In genomic region chr1:109273570-109274288, GRCh38 we compare ENCODE assay signal across 16 cellular contexts. TPM values are rescaled to one million over a fixed set of nuclear protein-coding genes. Genes with fewer than 3 reads are reported as not detected.
DNase-seq lines count a peak whose midpoint lies in the region; ATAC-seq and TF ChIP-seq lines count a peak whose summit lies in the region.
"Had no signal": no experiment of that assay in that cellular context is flagged by ENCODE, and none has a peak within 500 bp of the region (broad histone marks: within the 10 kb centered on the region; RNA-seq: fewer than 3 reads in every experiment).

No MANE protein-coding gene starts in this region.

- intact Hi-C loops in vagina (cut with DNase I): no loop called here

- TF ChIP-seq EP300 in SK-N-SH (IDR thresholded peaks at IDR 0.05; ENCODE audit: borderline replicate concordance in 1 of 2, low read depth in 1 of 2, low read length in 1 of 2): no peak

- POLR2A ChIA-PET in SK-N-SH (lab: Yijun Ruan, JAX): no interaction called here

- H3K9ac ChIP-seq in skeletal muscle tissue (ENCODE audit: low read depth in 1 of 3, low read length in 3 of 3): no peak overlapping the region
- H3K9ac ChIP-seq in SK-N-SH: no peak overlapping the region

- CTCF ChIA-PET in SK-N-SH (lab: Yijun Ruan, JAX): interaction anchor here (1.0 to 1.6 kb wide), 2 partner anchors 10 to 125 kb away, joined by 5 read pairs; no protein-coding TSS in a partner anchor

- H3K9me3 ChIP-seq in skeletal muscle tissue (ENCODE audit: control insufficient read depth in 3 of 3, low read length in 3 of 3) (no peaks in the 10 kb centered on the region), SK-N-SH (no peaks in the 10 kb centered on the region), vagina (no peaks in the 10 kb centered on the region)
- H3K9me3 ChIP-seq: ovary, SJSA1 had no signal

- peaks cover 26% of the 10 kb centered on the region for H3K4me1 Mint-ChIP-seq in GM23338

- peaks cover 27% of the 10 kb centered on the region for H3K36me3 Mint-ChIP-seq in GM23338 (ENCODE audit: low read depth)

- H3K79me2 ChIP-seq in GM23338 (replicated peaks; ENCODE audit: insufficient read depth): no peaks in the 10 kb centered on the region
- H3K79me2 ChIP-seq in SK-N-SH (ENCODE audit: insufficient read depth): no peaks in the 10 kb centered on the region

- no peak for TF ChIP-seq CTCF in GM23338 (conservative IDR thresholded peaks at IDR 0.05; ENCODE audit: low read depth in 2 of 2)
- TF ChIP-seq CTCF in SK-N-SH (IDR thresholded peaks at IDR 0.05): no peak
- no peak for TF ChIP-seq CTCF in vagina (IDR thresholded peaks at IDR 0.05)

- WGBS in SK-N-SH (ENCODE audit: low lambda C conversion rate): 96% methylated on average over 13 of the region's 30 CpGs

- no peaks in the 10 kb centered on the region for H3K9me2 ChIP-seq in GM23338 (ENCODE audit: insufficient read depth)
- H3K9me2 ChIP-seq in SK-N-SH: no peaks in the 10 kb centered on the region

- no peak for TF ChIP-seq POLR2A in vagina (IDR thresholded peaks at IDR 0.05)

- H3K27ac Mint-ChIP-seq in GM23338: no peak overlapping the region; the same call in 1 of the 2 replicates

- peak; percentile 11 for ATAC-seq in GM23338
- ATAC-seq: K562 had no signal

- H3K27ac ChIP-seq in GM23338 (ENCODE audit: low read depth) (peak overlapping the region; percentile 72; the same call in 1 of the 2 replicates), angular gyrus (ENCODE audit: low read depth, low read length) (peak overlapping the region; percentile 51), skeletal muscle tissue (ENCODE audit: low read depth, low read length) (peak overlapping the region; percentile 73), SK-N-SH (ENCODE audit: low read depth in 2 of 2, low read length in 1 of 2) (no peak overlapping the region; a peak in 1 of 4 replicates), vagina (no peak overlapping the region)
- H3K27ac ChIP-seq: ovary, SJSA1 had no signal

- H3K27me3 ChIP-seq in GM23338 (ENCODE audit: insufficient read depth) (no peaks in the 10 kb centered on the region), skeletal muscle tissue (ENCODE audit: control insufficient read depth in 3 of 3, insufficient read depth in 3 of 3, low read length in 3 of 3) (no peaks in the 10 kb centered on the region), SK-N-SH (ENCODE audit: insufficient read depth) (no peaks in the 10 kb centered on the region), vagina (no peaks in the 10 kb centered on the region)
- H3K27me3 ChIP-seq: ovary, SJSA1 had no signal

- DNase-seq in GM23338 (ENCODE audit: low spot score) (no peak), iPS-NIHi7 (ENCODE audit: extremely low spot score) (peak; percentile 29), SK-N-SH (no peak), KBM-7 (no peak), vagina (ENCODE audit: extremely low spot score in 2 of 2) (no peak), DMS79 (lab: John Stamatoyannopoulos, UW) (no peak)
- DNase-seq: activated CD8-positive, alpha-beta memory T cell treated with anti-CD3 and anti-CD28 coated beads, Interleukin-2, amount 50 U/mL, for 48 hours; GF-D8; NCI-H187 treated with DMSO at 0.1 percent for 48 hours; stimulated activated CD4-positive, alpha-beta T cell treated with anti-CD3 and anti-CD28 coated beads, Interleukin-15, amount 100 ng/mL, for 24 hours had no signal

- H2AFZ ChIP-seq in GM23338 (no peak overlapping the region), SK-N-SH (ENCODE audit: low read depth) (no peak overlapping the region)

- H3K36me3 ChIP-seq in GM23338 (ENCODE audit: insufficient read depth): no peaks in the 10 kb centered on the region
- H3K36me3 ChIP-seq in skeletal muscle tissue (ENCODE audit: control insufficient read depth in 3 of 3, insufficient read depth in 3 of 3, low read length in 3 of 3): peaks cover 0 to 7% (median 3%) of the 10 kb centered on the region in 3 donors
- no peaks in the 10 kb centered on the region for H3K36me3 ChIP-seq in SK-N-SH (replicated peaks in 1 of 2; ENCODE audit: control insufficient read depth in 1 of 2, insufficient read depth in 2 of 2, low read length in 1 of 2)
- no peaks in the 10 kb centered on the region for H3K36me3 ChIP-seq in vagina
- H3K36me3 ChIP-seq: ovary had no signal

- H3K4me2 ChIP-seq in GM23338 (0 out of 2 replicates have a peak overlapping the region, but pooled peaks have one; percentile 32), SK-N-SH (no peak overlapping the region)

- no peak overlapping the region for H3K4me3 ChIP-seq in GM23338
- H3K4me3 ChIP-seq in skeletal muscle tissue (ENCODE audit: low read length in 3 of 3): no peak overlapping the region
- no peak overlapping the region for H3K4me3 ChIP-seq in SK-N-SH (ENCODE audit: low read depth in 2 of 2, low read length in 1 of 2)
- no peak overlapping the region for H3K4me3 ChIP-seq in vagina
- H3K4me3 ChIP-seq: K562, ovary, SJSA1 had no signal

- H3F3A ChIP-seq in GM23338 (replicated peaks; ENCODE audit: low read depth): peaks cover 16% of the 10 kb centered on the region
- peaks cover 15% of the 10 kb centered on the region for H3F3A ChIP-seq in SK-N-SH (replicated peaks; ENCODE audit: insufficient read depth)

- H3K9me3 Mint-ChIP-seq in GM23338: no peaks in the 10 kb centered on the region; the same call in 2 of the 3 replicates

- H3K4me1 ChIP-seq in GM23338 (ENCODE audit: insufficient read depth): peaks cover 16% of the 10 kb centered on the region
- peaks cover 5 to 30% (median 26%) of the 10 kb centered on the region in 3 donors for H3K4me1 ChIP-seq in skeletal muscle tissue (ENCODE audit: control insufficient read depth in 3 of 3, insufficient read depth in 3 of 3, low read length in 3 of 3)
- peaks cover 15 to 25% of the 10 kb centered on the region in 2 experiments for H3K4me1 ChIP-seq in SK-N-SH (ENCODE audit: control insufficient read depth in 1 of 2, insufficient read depth in 2 of 2, low read depth in 1 of 2, low read length in 1 of 2)
- peaks cover 12% of the 10 kb centered on the region for H3K4me1 ChIP-seq in vagina

- no peak overlapping the region for H3K4me3 Mint-ChIP-seq in GM23338

- in situ Hi-C loops in KBM-7 (cut with MboI; ENCODE audit: low pct_unique_long_range_greater_than_20kb, low sequenced_read_pairs): no loop called here

- no peak for TF ChIP-seq RAD21 in SK-N-SH (IDR thresholded peaks at IDR 0.05; ENCODE audit: low read length)

- H4K20me1 ChIP-seq in GM23338 (replicated peaks; ENCODE audit: insufficient read depth): no peaks in the 10 kb centered on the region
- no peaks in the 10 kb centered on the region for H4K20me1 ChIP-seq in SK-N-SH (ENCODE audit: insufficient read depth)

- peaks cover 14% of the 10 kb centered on the region for H3K27me3 Mint-ChIP-seq in GM23338 (ENCODE audit: insufficient read depth, low read depth, poor library complexity)

TF ChIP-seq in GM23338, 12 proteins besides CTCF, POLR2A, EP300 and RAD21 (continues in another document):
- TF ChIP-seq CREB1 (CRISPR knock-in tag; IDR thresholded peaks at IDR 0.05; ENCODE audit: low read depth): no peak
- no peak for TF ChIP-seq ETS1 (IDR thresholded peaks at IDR 0.05)
- no peak for TF ChIP-seq NANOG (IDR thresholded peaks at IDR 0.05; ENCODE audit: borderline replicate concordance)
- no peak for TF ChIP-seq EZH2 (IDR thresholded peaks at IDR 0.05; ENCODE audit: low read depth, unreplicated experiment)
- TF ChIP-seq ZNF114 (CRISPR knock-in tag; IDR thresholded peaks at IDR 0.05): no peak

TF ChIP-seq in SK-N-SH, 30 proteins besides CTCF, POLR2A, EP300 and RAD21 (continues in another document):
- TF ChIP-seq NFIC (IDR thresholded peaks at IDR 0.05; ENCODE audit: borderline replicate concordance) (no peak), SMC3 (IDR thresholded peaks at IDR 0.05; ENCODE audit: low read depth, low read length) (no peak), ZBTB33 (IDR thresholded peaks at IDR 0.05; ENCODE audit: borderline replicate concordance, low read depth) (no peak), FOSL2 (IDR thresholded peaks at IDR 0.05; ENCODE audit: borderline replicate concordance, low read depth) (no peak), FOXM1 (IDR thresholded peaks at IDR 0.05; ENCODE audit: low read depth) (no peak), YY1 (IDR thresholded peaks at IDR 0.05; ENCODE audit: low read depth) (no peak), GATA2 (CRISPR knock-in tag; IDR thresholded peaks at IDR 0.05) (no peak), CHD2 (IDR thresholded peaks at IDR 0.05; ENCODE audit: low read length, partially characterized antibody) (no peak)

RNA-seq across cellular contexts. Expression of gene PSRC1, which starts 9.2 kb away (rescaled TPM):
- 50.6 and 61.1 TPM in 2 replicates for total RNA-seq in GM23338 (2014; rRNA removed; shearing (Covaris generic))
- polyA plus RNA-seq in GM23338 (2016; fragmentation: Nextera tagmentation; extraction: Ambion mirVana) (51.4 and 55.0 TPM in 2 replicates), SK-N-SH (2012; rRNA removed) (19.4 and 20.3 TPM in 2 replicates)
- total RNA-seq in skeletal muscle tissue (1.6 TPM), vagina (5.4 TPM)
- polyA plus RNA-seq in SK-N-SH (2012; cell fraction: cytosol; rRNA removed): 8.7 and 10.6 TPM in 2 replicates
- 69.0 and 95.3 TPM in 2 replicates for polyA plus RNA-seq in SK-N-SH (2012; cell fraction: nucleus; rRNA removed)

RNA-seq across cellular contexts. Expression of gene CELSR2, which starts 24.4 kb away (rescaled TPM):
- 30.4 and 35.1 TPM in 2 replicates for total RNA-seq in GM23338 (2014; rRNA removed; shearing (Covaris generic))
- 11.1 and 11.2 TPM in 2 replicates for polyA plus RNA-seq in GM23338 (2016; fragmentation: Nextera tagmentation; extraction: Ambion mirVana)
- 1.6 TPM for total RNA-seq in skeletal muscle tissue
- 1.7 and 3.5 TPM in 2 replicates for polyA plus RNA-seq in SK-N-SH (2012; rRNA removed)
- polyA plus RNA-seq in SK-N-SH (2012; cell fraction: cytosol; rRNA removed): 2.0 and 3.3 TPM in 2 replicates
- 9.3 and 12.7 TPM in 2 replicates for polyA plus RNA-seq in SK-N-SH (2012; cell fraction: nucleus; rRNA removed)
- 38.5 TPM for total RNA-seq in vagina

RNA-seq across cellular contexts. Expression of gene MYBPHL, which starts 33.1 kb away (rescaled TPM):
- total RNA-seq in GM23338 (2014; rRNA removed; shearing (Covaris generic)): not detected in 2 replicates
- polyA plus RNA-seq in GM23338 (2016; fragmentation: Nextera tagmentation; extraction: Ambion mirVana) (0.68 TPM in 1 of 2 replicates, not detected in the other), SK-N-SH (2012; rRNA removed) (0.07 TPM in 1 of 2 replicates, not detected in the other)
- total RNA-seq in skeletal muscle tissue (under 0.01 TPM), vagina (not detected)
- polyA plus RNA-seq in SK-N-SH (2012; cell fraction: cytosol; rRNA removed): 0.03 and 0.04 TPM in 2 replicates
- 0.06 and 0.63 TPM in 2 replicates for polyA plus RNA-seq in SK-N-SH (2012; cell fraction: nucleus; rRNA removed)
- total RNA-seq: lower leg skin, SJSA1 had no signal
- polyA plus RNA-seq: ovary had no signal

Comparison
In these comparisons a context has a peak if more than half of its experiments do, and no peak if none do; other contexts are left out.
1. H3K27ac ChIP-seq: peak in GM23338 (single experiment), angular gyrus (single experiment) and skeletal muscle tissue (single experiment); none in SK-N-SH (0 of 2) and vagina (single experiment).
2. RNA of gene CELSR2, which starts 24.4 kb away (total RNA-seq): 38.5 TPM in vagina (single experiment) and 30.4 to 35.1 TPM in GM23338; 1.6 TPM in skeletal muscle tissue (single experiment); every median in the first group is over 10 times any median in the second.